2 cellular contexts compared by ENCODE assay signal in genomic region chr1:111561328-111561727, GRCh38.
TF ChIP-seq lines count a peak whose summit lies in the region.

No MANE protein-coding gene starts in this region.

TF ChIP-seq in liver, 16 proteins besides CTCF, POLR2A, EP300 and RAD21:
- TF ChIP-seq ATF3 (IDR thresholded peaks at IDR 0.05) (peak; percentile 53), EGR1 (IDR thresholded peaks at IDR 0.05; ENCODE audit: low read depth in 2 of 2) (peak in 1 of 2 donors; percentile 77), MAX (IDR thresholded peaks at IDR 0.05) (peak; percentile 94), ZBTB33 (IDR thresholded peaks at IDR 0.05) (peak; percentile 82), FOXA2 (IDR thresholded peaks at IDR 0.05) (peak; percentile 72), HNF4G (IDR thresholded peaks at IDR 0.05) (peak; percentile 79), HNF4A (conservative IDR thresholded peaks at IDR 0.05) (peak; percentile 94 to 96), FOXA1 (IDR thresholded peaks at IDR 0.05) (no peak), JUND (IDR thresholded peaks at IDR 0.05) (peak in 1 of 2 donors; percentile 37), REST (IDR thresholded peaks at IDR 0.05) (peak; percentile 56), SP1 (IDR thresholded peaks at IDR 0.05) (peak; percentile 78), TAF1 (conservative IDR thresholded peaks at IDR 0.05) (no peak), YY1 (IDR thresholded peaks at IDR 0.05) (peak; percentile 52), NR2F2 (IDR thresholded peaks at IDR 0.05) (peak; percentile 96), RXRA (IDR thresholded peaks at IDR 0.05) (peak; percentile 94 to 97), GABPA (IDR thresholded peaks at IDR 0.05 in 1 of 2, conservative IDR thresholded peaks at IDR 0.05 in 1 of 2) (peak in 1 of 2 donors; percentile 57)
TF ChIP-seq in liver: peak in this region for 14.

TF ChIP-seq in HepG2, 621 proteins besides CTCF, POLR2A, EP300 and RAD21:
- TF ChIP-seq RXRA (CRISPR knock-in tag; IDR thresholded peaks at IDR 0.05) (no peak), BRCA1 (CRISPR knock-in tag; IDR thresholded peaks at IDR 0.05) (no peak), ZNF546 (CRISPR knock-in tag; conservative IDR thresholded peaks at IDR 0.05) (no peak), ZBTB37 (CRISPR knock-in tag; IDR thresholded peaks at IDR 0.05) (no peak), ZSCAN9 (CRISPR knock-in tag; IDR thresholded peaks at IDR 0.05; ENCODE audit: borderline replicate concordance) (no peak), SP1 (IDR thresholded peaks at IDR 0.05) (no peak), SP1 (CRISPR knock-in tag; IDR thresholded peaks at IDR 0.05) (no peak), NFKB2 (CRISPR knock-in tag; IDR thresholded peaks at IDR 0.05; ENCODE audit: borderline replicate concordance) (no peak), ZNF503 (CRISPR knock-in tag; IDR thresholded peaks at IDR 0.05) (no peak), ZNF850 (CRISPR knock-in tag; conservative IDR thresholded peaks at IDR 0.05) (no peak), ZNF747 (CRISPR knock-in tag; IDR thresholded peaks at IDR 0.05; ENCODE audit: borderline replicate concordance) (no peak), ZNF672 (CRISPR knock-in tag; IDR thresholded peaks at IDR 0.05) (no peak), ZNF776 (CRISPR knock-in tag; IDR thresholded peaks at IDR 0.05) (no peak), ZFP36 (IDR thresholded peaks at IDR 0.05; ENCODE audit: borderline replicate concordance, low read depth, low read length, partially characterized antibody) (no peak), ZNF609 (CRISPR knock-in tag; IDR thresholded peaks at IDR 0.05; ENCODE audit: borderline replicate concordance) (no peak), KDM4B (CRISPR knock-in tag; IDR thresholded peaks at IDR 0.05) (no peak)
